Comparison of ENCODE assay signal across 1 cellular context in genomic region chr1:59866459-59866858, GRCh38.
TF ChIP-seq lines count a peak whose summit lies in the region.

No MANE protein-coding gene starts in this region.

TF ChIP-seq in GM12878, 131 proteins besides CTCF, POLR2A, EP300 and RAD21 (continued from another document):
- TF ChIP-seq ZBTB11 (CRISPR knock-in tag; IDR thresholded peaks at IDR 0.05) (no peak), NFIC (IDR thresholded peaks at IDR 0.05; ENCODE audit: low read depth, low read length) (no peak), ASH2L (IDR thresholded peaks at IDR 0.05; ENCODE audit: borderline replicate concordance, low read depth) (no peak), LARP7 (IDR thresholded peaks at IDR 0.05) (no peak), TARDBP (IDR thresholded peaks at IDR 0.05; ENCODE audit: borderline replicate concordance) (no peak), ZNF207 (IDR thresholded peaks at IDR 0.05; ENCODE audit: borderline replicate concordance) (no peak), SREBF2 (IDR thresholded peaks at IDR 0.05; ENCODE audit: low read length) (no peak), YY1 (IDR thresholded peaks at IDR 0.05; ENCODE audit: low read depth, low read length) (no peak), TCF12 (IDR thresholded peaks at IDR 0.05; ENCODE audit: low read depth, low read length) (no peak), CEBPB (IDR thresholded peaks at IDR 0.05; ENCODE audit: borderline replicate concordance in 1 of 2, low read depth in 2 of 2, low read length in 2 of 2) (no peak), BCL11A (IDR thresholded peaks at IDR 0.05; ENCODE audit: low read depth, low read length) (no peak), GABPA (IDR thresholded peaks at IDR 0.05; ENCODE audit: low read depth) (no peak), SUZ12 (IDR thresholded peaks at IDR 0.05; ENCODE audit: unreplicated experiment) (no peak), BACH1 (IDR thresholded peaks at IDR 0.05; ENCODE audit: borderline replicate concordance) (no peak), ATF3 (IDR thresholded peaks at IDR 0.05; ENCODE audit: borderline replicate concordance, extremely low read depth, low read depth, low read length) (no peak), SIX5 (IDR thresholded peaks at IDR 0.05; ENCODE audit: low read depth, low read length, severe bottlenecking) (no peak), ZSCAN29 (IDR thresholded peaks at IDR 0.05) (no peak), FOXM1 (IDR thresholded peaks at IDR 0.05; ENCODE audit: low read depth, low read length) (no peak)
